8 cellular contexts compared by ENCODE assay signal in genomic region chr7:127551941-127552340, GRCh38. TPM values are rescaled to one million over a fixed set of nuclear protein-coding genes. Genes with fewer than 3 reads are reported as not detected.
"Had no signal": no experiment of that assay in that cellular context is flagged by ENCODE, and none has a peak within 500 bp of the region (broad histone marks: within the 10 kb centered on the region; RNA-seq: fewer than 3 reads in every experiment).

No MANE protein-coding gene starts in this region.

- H3K9ac ChIP-seq: GM23248 had no signal

- DNase-seq: GM23248, GOT3, H7, H9, HCEC 1CT, HFFc6 had no signal

- H3K4me3 Mint-ChIP-seq: GM23338, H9, HFFc6 had no signal

- H2AFZ ChIP-seq: GM23248, GM23338 had no signal

- H3K4me2 ChIP-seq: GM23338 had no signal

- H3K4me1 ChIP-seq: HAP-1 had no signal

- H3K36me3 ChIP-seq: HAP-1 had no signal

- H3K9me3 ChIP-seq: HAP-1 had no signal

- H3K27ac Mint-ChIP-seq: GM23338, H9, HFFc6 had no signal

- H3K27ac ChIP-seq: GM23248 had no signal

- H3K4me3 ChIP-seq: GM23248, GM23338, HAP-1 had no signal

- H3K4me1 Mint-ChIP-seq: GM23338, H9 had no signal

RNA-seq across cellular contexts. Expression of gene FSCN3, which starts 41.6 kb away (rescaled TPM):
- polyA plus RNA-seq: GM23248, GM23338 had no signal
